ENCODE assay signal across 1 cellular context in genomic region chr16:634996-635395, GRCh38.
TF ChIP-seq lines count a peak whose summit lies in the region.

No MANE protein-coding gene starts in this region.

TF ChIP-seq in HepG2, 621 proteins besides CTCF, POLR2A, EP300 and RAD21:
- TF ChIP-seq ZNF263 (CRISPR knock-in tag; IDR thresholded peaks at IDR 0.05) (peak; percentile 27; the same call in 1 of the 2 replicates), CHD2 (IDR thresholded peaks at IDR 0.05; ENCODE audit: low read depth, low read length) (no peak)
